In the genomic region with DNA sequence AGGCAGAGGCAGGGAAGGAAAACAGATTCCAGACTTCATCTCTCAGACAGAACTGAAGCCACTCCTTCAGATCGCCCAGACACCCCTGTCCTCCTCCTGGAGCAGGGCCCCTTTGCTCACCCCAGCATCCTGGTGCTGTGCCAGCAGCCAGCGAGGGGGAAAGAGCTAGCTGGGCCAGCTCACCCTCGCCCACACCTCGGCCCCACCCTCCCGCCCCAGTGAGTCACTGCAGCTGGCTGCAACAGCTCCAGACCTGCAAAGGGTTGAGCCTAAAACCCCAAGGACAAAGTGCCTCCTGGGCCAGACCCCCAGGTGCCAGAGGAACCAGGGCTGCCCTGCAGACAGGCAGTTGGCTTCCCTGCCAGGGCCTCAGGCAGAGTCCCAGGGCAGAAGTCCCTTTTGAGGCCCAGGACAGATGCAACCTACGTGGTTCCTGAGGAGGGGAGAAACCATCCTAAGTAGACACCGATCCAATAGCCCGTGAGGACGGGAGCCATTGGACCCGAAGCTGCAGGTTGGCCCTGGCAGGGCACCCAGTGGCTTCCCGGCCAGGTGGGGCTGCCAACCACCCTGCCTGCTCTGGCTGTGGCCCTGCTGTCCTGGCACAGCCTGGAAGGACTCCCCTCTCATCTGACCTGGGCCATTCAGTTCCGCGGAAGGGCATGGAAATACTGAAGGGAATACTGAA, we compare ENCODE assay signal across 1 cellular context.
TF ChIP-seq lines count a peak whose summit lies in the region.

No MANE protein-coding gene starts in this region.

TF ChIP-seq in IMR-90, 13 proteins besides CTCF, POLR2A, EP300 and RAD21 (continued from another document):
- TF ChIP-seq, protein P1, sequence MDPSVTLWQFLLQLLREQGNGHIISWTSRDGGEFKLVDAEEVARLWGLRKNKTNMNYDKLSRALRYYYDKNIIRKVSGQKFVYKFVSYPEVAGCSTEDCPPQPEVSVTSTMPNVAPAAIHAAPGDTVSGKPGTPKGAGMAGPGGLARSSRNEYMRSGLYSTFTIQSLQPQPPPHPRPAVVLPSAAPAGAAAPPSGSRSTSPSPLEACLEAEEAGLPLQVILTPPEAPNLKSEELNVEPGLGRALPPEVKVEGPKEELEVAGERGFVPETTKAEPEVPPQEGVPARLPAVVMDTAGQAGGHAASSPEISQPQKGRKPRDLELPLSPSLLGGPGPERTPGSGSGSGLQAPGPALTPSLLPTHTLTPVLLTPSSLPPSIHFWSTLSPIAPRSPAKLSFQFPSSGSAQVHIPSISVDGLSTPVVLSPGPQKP (IDR thresholded peaks at IDR 0.05; ENCODE audit: borderline replicate concordance, low read depth, low read length), result no peak
- TF ChIP-seq MAFK (IDR thresholded peaks at IDR 0.05; ENCODE audit: low read depth, low read length) (no peak), MXI1 (IDR thresholded peaks at IDR 0.05; ENCODE audit: borderline replicate concordance, low read depth, low read length) (peak; percentile 60; the same call in 1 of the 2 replicates), MAZ (IDR thresholded peaks at IDR 0.05; ENCODE audit: borderline replicate concordance, low read depth, low read length) (peak; percentile 90), CEBPB (IDR thresholded peaks at IDR 0.05; ENCODE audit: low read depth, low read length) (no peak), CHD1 (IDR thresholded peaks at IDR 0.05; ENCODE audit: low read depth, low read length) (no peak), RFX5 (IDR thresholded peaks at IDR 0.05; ENCODE audit: low read depth, low read length) (no peak), SMC3 (IDR thresholded peaks at IDR 0.05; ENCODE audit: low read depth, low read length) (no peak)
- TF ChIP-seq, protein P2, sequence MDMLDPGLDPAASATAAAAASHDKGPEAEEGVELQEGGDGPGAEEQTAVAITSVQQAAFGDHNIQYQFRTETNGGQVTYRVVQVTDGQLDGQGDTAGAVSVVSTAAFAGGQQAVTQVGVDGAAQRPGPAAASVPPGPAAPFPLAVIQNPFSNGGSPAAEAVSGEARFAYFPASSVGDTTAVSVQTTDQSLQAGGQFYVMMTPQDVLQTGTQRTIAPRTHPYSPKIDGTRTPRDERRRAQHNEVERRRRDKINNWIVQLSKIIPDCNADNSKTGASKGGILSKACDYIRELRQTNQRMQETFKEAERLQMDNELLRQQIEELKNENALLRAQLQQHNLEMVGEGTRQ (IDR thresholded peaks at IDR 0.05; ENCODE audit: low read depth, low read length), result no peak
